Comparison of ENCODE assay signal across 24 cellular contexts in the genomic region with DNA sequence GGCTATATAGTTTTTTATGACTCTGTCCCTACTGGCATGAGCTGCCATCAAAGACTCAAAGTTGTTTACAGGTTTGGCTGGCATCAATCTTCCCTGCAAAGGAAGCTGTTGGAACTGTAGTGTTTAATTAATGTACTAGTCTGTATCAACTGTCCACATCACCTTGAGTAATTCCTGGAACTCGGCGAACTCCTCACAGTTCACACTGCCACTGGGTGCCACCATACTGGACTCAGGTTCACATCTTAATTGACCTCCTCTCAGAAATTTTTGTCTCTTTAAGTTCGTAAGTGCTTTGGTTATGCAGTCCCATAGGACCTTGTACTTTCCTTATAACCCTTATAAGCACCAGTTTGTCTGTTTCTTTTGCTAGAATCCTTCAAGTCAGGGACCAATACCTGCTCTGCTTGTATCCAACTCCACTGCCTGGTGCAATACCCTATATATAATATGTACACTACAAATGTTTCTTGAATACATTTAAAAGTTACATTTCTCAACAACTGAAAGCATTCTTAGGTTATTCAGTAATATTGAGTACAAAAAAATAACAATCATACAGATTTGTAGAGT. TPM values are rescaled to one million over a fixed set of nuclear protein-coding genes. Genes with fewer than 3 reads are reported as not detected.
DNase-seq lines count a peak whose midpoint lies in the region; ATAC-seq, FAIRE-seq and TF ChIP-seq lines count a peak whose summit lies in the region.
"Had no signal": no experiment of that assay in that cellular context is flagged by ENCODE, and none has a peak within 500 bp of the region (broad histone marks: within the 10 kb centered on the region; RNA-seq: fewer than 3 reads in every experiment).

No MANE protein-coding gene starts in this region.

- H3K36me3 ChIP-seq in adipocyte (ENCODE audit: control insufficient read depth, insufficient read depth, low read length, severe bottlenecking) (peaks cover 10% of the 10 kb centered on the region), HepG2 (replicated peaks in 1 of 2; ENCODE audit: control insufficient read depth in 1 of 2, insufficient read depth in 2 of 2, low read length in 2 of 2) (peaks cover 0 to 10% of the 10 kb centered on the region in 2 experiments; a peak in 1 of 5 replicates), smooth muscle cell (ENCODE audit: low read depth) (no peaks in the 10 kb centered on the region)
- H3K36me3 ChIP-seq: suprapubic skin had no signal

- peaks cover 50% of the 10 kb centered on the region for H3K4me1 Mint-ChIP-seq in activated CD4-positive, alpha-beta T cell treated with anti-CD3 and anti-CD28 coated beads, Interleukin-2, amount 10 ng/mL, durations not matched to agents 7 days and 5 days

- peak; percentile 62 for DNase-seq in LNCaP clone FGC (ENCODE audit: low read depth)
- DNase-seq in adipocyte (ENCODE audit: low read depth) = no peak
- no peak for DNase-seq in HepG2 (ENCODE audit: low spot score)
- DNase-seq in smooth muscle cell (lab: John Stamatoyannopoulos, UW; ENCODE audit: unreplicated experiment) = no peak
- DNase-seq in NCI-H1048 (lab: John Stamatoyannopoulos, UW) = no peak
- no peak for DNase-seq in activated CD4-positive, alpha-beta T cell treated with anti-CD3 and anti-CD28 coated beads, Interleukin-2, amount 10 ng/mL, durations not matched to agents 7 days and 5 days
- DNase-seq: activated CD8-positive, alpha-beta T cell treated with anti-CD3 and anti-CD28 coated beads for 36 hours; activated gamma-delta T cell treated with Interleukin-2 at 50 U/mL for 16 hours; DMS53; heart left ventricle; left cardiac atrium; NCI-H1417; NCI-H2107; NCI-H524; posterior cingulate gyrus; stimulated activated CD4-positive, alpha-beta T cell treated with anti-CD3 and anti-CD28 coated beads, Interleukin-2, amount 100 ng/mL, for 24 hours had no signal

- no TSS peak for BruUV-seq in HepG2 (replicated peaks; lab: Mats Ljungman, UMichigan)

- H4K20me1 ChIP-seq in HepG2 (ENCODE audit: insufficient read depth, low read length) (0 out of 2 replicates have a peak, but pooled peaks cover 3% of the 10 kb centered on the region), smooth muscle cell (ENCODE audit: low read depth) (peaks cover 46% of the 10 kb centered on the region)

- TF ChIP-seq CTCF in LNCaP clone FGC (IDR thresholded peaks at IDR 0.05; ENCODE audit: control insufficient read depth, extremely low read depth, insufficient read depth) (no peak), HepG2 (CRISPR knock-in tag; IDR thresholded peaks at IDR 0.05) (no peak), smooth muscle cell (IDR thresholded peaks at IDR 0.05; ENCODE audit: borderline replicate concordance, insufficient read depth, poor library complexity, severe bottlenecking) (no peak)

- H3K9me3 ChIP-seq in adipocyte (ENCODE audit: control insufficient read depth, low read length) (no peaks in the 10 kb centered on the region), HepG2 (ENCODE audit: low read length) (peaks cover 3% of the 10 kb centered on the region; the same call in 1 of the 2 replicates), smooth muscle cell (replicated peaks; ENCODE audit: low read depth) (no peaks in the 10 kb centered on the region)
- H3K9me3 ChIP-seq: heart left ventricle, suprapubic skin had no signal

- H3K36me3 Mint-ChIP-seq in activated CD4-positive, alpha-beta T cell treated with anti-CD3 and anti-CD28 coated beads, Interleukin-2, amount 10 ng/mL, durations not matched to agents 7 days and 5 days (ENCODE audit: low read depth) = peaks cover 19% of the 10 kb centered on the region

- CTCF ChIA-PET in HepG2 (lab: Yijun Ruan, JAX; ENCODE audit: low intra/inter-chr PET ratio, low total read pairs) = no interaction called here
- CTCF ChIA-PET in activated CD4-positive, alpha-beta T cell treated with anti-CD3 and anti-CD28 coated beads, Interleukin-2, amount 10 ng/mL, durations not matched to agents 7 days and 5 days (lab: Charles Lee) = no interaction called here

- H3K9ac ChIP-seq in adipocyte (ENCODE audit: low read length) = peak overlapping the region; percentile 42
- H3K9ac ChIP-seq in HepG2 (ENCODE audit: insufficient read depth, low read depth, low read length) = peak overlapping the region; percentile 52; the same call in 1 of the 2 replicates
- no peak overlapping the region for H3K9ac ChIP-seq in smooth muscle cell (ENCODE audit: low read depth)

- intact Hi-C loops in HepG2 (cut with micrococcal nuclease; ENCODE audit: unreplicated experiment) = loop anchor here (2.0 kb wide), 1 partner anchor 44 kb away; no protein-coding TSS in a partner anchor

- peaks cover 3% of the 10 kb centered on the region for H3K9me3 Mint-ChIP-seq in activated CD4-positive, alpha-beta T cell treated with anti-CD3 and anti-CD28 coated beads, Interleukin-2, amount 10 ng/mL, durations not matched to agents 7 days and 5 days
- H3K9me3 Mint-ChIP-seq: activated CD8-positive, alpha-beta T cell treated with anti-CD3 and anti-CD28 coated beads for 36 hours; dendritic cell treated with granulocyte-macrophage colony-stimulating factor and Interleukin-4, amounts not matched to agents 40 ng/mL and 50 ng/mL, for 4 days; natural killer cell treated with Interleukin-12 subunit alpha and Interleukin-12 subunit beta and Interleukin-15 and Interleukin-18, amount 100 ng/mL, for 72 hours; stimulated activated effector memory CD8-positive, alpha-beta T cell treated with anti-CD3 and anti-CD28 coated beads, Interleukin-12 subunit alpha, Interleukin-12 subunit beta, amount 100 ng/mL, for 72 hours had no signal

- H3F3A ChIP-seq in smooth muscle cell (ENCODE audit: low read depth) = peaks cover 12% of the 10 kb centered on the region

- no peak overlapping the region for H3K27ac Mint-ChIP-seq in activated CD4-positive, alpha-beta T cell treated with anti-CD3 and anti-CD28 coated beads, Interleukin-2, amount 10 ng/mL, durations not matched to agents 7 days and 5 days
- H3K27ac Mint-ChIP-seq: activated CD8-positive, alpha-beta T cell treated with anti-CD3 and anti-CD28 coated beads for 36 hours; dendritic cell treated with granulocyte-macrophage colony-stimulating factor and Interleukin-4, amounts not matched to agents 40 ng/mL and 50 ng/mL, for 4 days; natural killer cell treated with Interleukin-12 subunit alpha and Interleukin-12 subunit beta and Interleukin-15 and Interleukin-18, amount 100 ng/mL, for 72 hours; stimulated activated effector memory CD8-positive, alpha-beta T cell treated with anti-CD3 and anti-CD28 coated beads, Interleukin-12 subunit alpha, Interleukin-12 subunit beta, amount 100 ng/mL, for 72 hours had no signal

- TF ChIP-seq EP300 in HepG2 (IDR thresholded peaks at IDR 0.05; ENCODE audit: low read depth in 2 of 2, low read length in 2 of 2) (no peak), HepG2 (CRISPR knock-in tag; IDR thresholded peaks at IDR 0.05; ENCODE audit: borderline replicate concordance) (no peak)

- ATAC-seq in HepG2 (no peak), HG03439 (IDR thresholded peaks at IDR 0.05; ENCODE audit: unreplicated experiment) (no peak), HG02571 (IDR thresholded peaks at IDR 0.05; ENCODE audit: unreplicated experiment) (no peak)
- ATAC-seq: activated CD8-positive, alpha-beta T cell treated with anti-CD3 and anti-CD28 coated beads for 36 hours; heart left ventricle; left cardiac atrium; natural killer cell treated with Interleukin-12 subunit alpha and Interleukin-12 subunit beta and Interleukin-15 and Interleukin-18, amount 100 ng/mL, for 72 hours; stimulated activated effector memory CD8-positive, alpha-beta T cell treated with anti-CD3 and anti-CD28 coated beads, Interleukin-12 subunit alpha, Interleukin-12 subunit beta, amount 100 ng/mL, for 72 hours had no signal

- H2AFZ ChIP-seq in HepG2 (ENCODE audit: low read length) = no peak overlapping the region
- no peak overlapping the region for H2AFZ ChIP-seq in smooth muscle cell (ENCODE audit: low read depth)

- peak overlapping the region; percentile 5 for H3K27ac ChIP-seq in HepG2 (ENCODE audit: extremely low read length, insufficient read depth, low read length)
- H3K27ac ChIP-seq in smooth muscle cell (ENCODE audit: low read depth) = no peak overlapping the region
- H3K27ac ChIP-seq: RWPE1, suprapubic skin had no signal

- no peak overlapping the region for H3K4me3 Mint-ChIP-seq in activated CD4-positive, alpha-beta T cell treated with anti-CD3 and anti-CD28 coated beads, Interleukin-2, amount 10 ng/mL, durations not matched to agents 7 days and 5 days
- H3K4me3 Mint-ChIP-seq: activated CD8-positive, alpha-beta T cell treated with anti-CD3 and anti-CD28 coated beads for 36 hours; dendritic cell treated with granulocyte-macrophage colony-stimulating factor and Interleukin-4, amounts not matched to agents 40 ng/mL and 50 ng/mL, for 4 days; natural killer cell treated with Interleukin-12 subunit alpha and Interleukin-12 subunit beta and Interleukin-15 and Interleukin-18, amount 100 ng/mL, for 72 hours; stimulated activated effector memory CD8-positive, alpha-beta T cell treated with anti-CD3 and anti-CD28 coated beads, Interleukin-12 subunit alpha, Interleukin-12 subunit beta, amount 100 ng/mL, for 72 hours had no signal

- in situ Hi-C loops in HepG2 (cut with HindIII; ENCODE audit: extremely low pct_ligation_motif_present, low pct_unique_long_range_greater_than_20kb) = no loop called here

- peaks cover 52% of the 10 kb centered on the region for H3K79me2 ChIP-seq in HepG2 (ENCODE audit: insufficient read depth, low read length)
- H3K79me2 ChIP-seq in smooth muscle cell (ENCODE audit: low read depth) = peaks cover 52% of the 10 kb centered on the region

- POLR2A ChIA-PET in HepG2 (lab: Yijun Ruan, JAX) = interaction anchor here (1.1 to 2.5 kb wide), 3 partner anchors 15 to 219 kb away, joined by 3 to 6 read pairs (median 6); partner anchors contain the start of gene SEC22C
- POLR2A ChIA-PET in activated CD4-positive, alpha-beta T cell treated with anti-CD3 and anti-CD28 coated beads, Interleukin-2, amount 10 ng/mL, durations not matched to agents 7 days and 5 days (lab: Charles Lee) = no interaction called here

- 0 out of 4 replicates have a peak, but pooled peaks of 1 of the 2 experiments have one; percentile 24 for TF ChIP-seq POLR2A in HepG2 (IDR thresholded peaks at IDR 0.05; ENCODE audit: insufficient read depth in 1 of 2, low read depth in 2 of 2, low read length in 2 of 2)

- H3K4me3 ChIP-seq in LNCaP clone FGC (ENCODE audit: low read depth, low read length) = no peak overlapping the region
- H3K4me3 ChIP-seq in adipocyte (ENCODE audit: low read length) = peak overlapping the region; percentile 86
- H3K4me3 ChIP-seq in HepG2 (replicated peaks in 1 of 3; ENCODE audit: insufficient read depth in 1 of 3, low read depth in 2 of 3, low read length in 3 of 3) = peak overlapping the region in 1 of 3 experiments; percentile 92; a peak in 1 of 6 replicates
- H3K4me3 ChIP-seq in smooth muscle cell = peak overlapping the region; percentile 94
- H3K4me3 ChIP-seq: suprapubic skin had no signal

- no peak for TF ChIP-seq RAD21 in HepG2 (CRISPR knock-in tag; IDR thresholded peaks at IDR 0.05)

- H3K27me3 Mint-ChIP-seq in activated CD4-positive, alpha-beta T cell treated with anti-CD3 and anti-CD28 coated beads, Interleukin-2, amount 10 ng/mL, durations not matched to agents 7 days and 5 days = peaks cover 11% of the 10 kb centered on the region

- H3K27me3 ChIP-seq in adipocyte (replicated peaks; ENCODE audit: control insufficient read depth, insufficient read depth, low read length) (no peaks in the 10 kb centered on the region), HepG2 (ENCODE audit: control insufficient read depth in 1 of 2, insufficient read depth in 2 of 2, low read length in 2 of 2) (no peaks in the 10 kb centered on the region; a peak in 1 of 5 replicates), smooth muscle cell (ENCODE audit: low read depth) (no peaks in the 10 kb centered on the region)
- H3K27me3 ChIP-seq: heart left ventricle, suprapubic skin had no signal

- FAIRE-seq in HepG2 (lab: Jason Lieb, UNC) = no peak

- H3K4me1 ChIP-seq in adipocyte (ENCODE audit: control insufficient read depth, insufficient read depth, low read length) (peaks cover 39% of the 10 kb centered on the region), HepG2 (ENCODE audit: insufficient read depth, low read length) (peaks cover 52% of the 10 kb centered on the region), smooth muscle cell (ENCODE audit: low read depth) (peaks cover 34% of the 10 kb centered on the region)

- WGBS in HepG2 (ENCODE audit: low lambda C conversion rate) = 92% methylated on average over 3 of the region's 3 CpGs
- 88% methylated on average over 3 of the region's 3 CpGs for WGBS in smooth muscle cell (ENCODE audit: low lambda C conversion rate)

- H3K4me2 ChIP-seq in HepG2 (ENCODE audit: low read depth, low read length) = peak overlapping the region; percentile 92
- H3K4me2 ChIP-seq in smooth muscle cell = peak overlapping the region; percentile 100

RNA-seq across cellular contexts. Expression of gene HIGD1A, which starts 3.2 kb away (rescaled TPM):
- total RNA-seq in HepG2 (2016; rRNA removed; fragmentation: Illumina TruSeq; extraction: Trizol) = 253 and 379 TPM in 2 replicates
- 47.7 and 48.6 TPM in 2 replicates for total RNA-seq in HepG2 (2016; cell fraction: cytosol; rRNA removed; fragmentation: Illumina TruSeq; extraction: Trizol; ENCODE audit: low read depth)
- total RNA-seq in HepG2 (2016; cell fraction: insoluble cytoplasmic fraction; rRNA removed; fragmentation: Illumina TruSeq; extraction: Trizol) = 250 and 416 TPM in 2 replicates
- 136 and 157 TPM in 2 replicates for total RNA-seq in HepG2 (2016; cell fraction: membrane; rRNA removed; fragmentation: Illumina TruSeq; extraction: Trizol)
- 98.8 and 101 TPM in 2 replicates for total RNA-seq in HepG2 (2016; cell fraction: nucleus; rRNA removed; fragmentation: Illumina TruSeq; extraction: Trizol)
- polyA plus RNA-seq in HepG2 (2011; rRNA removed) = 175 and 222 TPM in 2 replicates
- 84.7 and 175 TPM in 2 replicates for polyA plus RNA-seq in HepG2 (2011; cell fraction: cytosol; rRNA removed)
- polyA plus RNA-seq in HepG2 (2011; cell fraction: nucleus; rRNA removed) = 20.5 and 47.2 TPM in 2 replicates
- 196 and 210 TPM in 2 replicates for polyA plus RNA-seq in HepG2 (2012)
- 58.2 and 60.2 TPM in 2 replicates for polyA plus RNA-seq in HepG2 (2016; cell fraction: cytosol; fragmentation: Illumina TruSeq; extraction: Trizol; ENCODE audit: low read depth)
- 380 and 413 TPM in 2 replicates for polyA plus RNA-seq in HepG2 (2016; cell fraction: insoluble cytoplasmic fraction; fragmentation: Illumina TruSeq; extraction: Trizol; ENCODE audit: low read depth)
- polyA plus RNA-seq in HepG2 (2016; cell fraction: membrane; fragmentation: Illumina TruSeq; extraction: Trizol; ENCODE audit: low read depth) = 121 and 132 TPM in 2 replicates
- 141 TPM in 2 replicates for polyA plus RNA-seq in HepG2 (2016; cell fraction: nucleus; fragmentation: Illumina TruSeq; extraction: Trizol; ENCODE audit: insufficient read depth, low read depth)
- 17.0 and 26.1 TPM in 2 replicates for polyA minus RNA-seq in HepG2 (2011; rRNA and poly(A)+ RNA removed; ENCODE audit: low replicate concordance)
- polyA minus RNA-seq in HepG2 (2011; cell fraction: cytosol; rRNA and poly(A)+ RNA removed) = 99.1 and 123 TPM in 2 replicates
- 38.9 and 61.0 TPM in 2 replicates for polyA minus RNA-seq in HepG2 (2011; cell fraction: nucleus; rRNA and poly(A)+ RNA removed)
- total RNA-seq in smooth muscle cell = 322 and 339 TPM in 2 replicates
- polyA plus RNA-seq in smooth muscle cell = 159 and 297 TPM in 2 replicates
- total RNA-seq in activated CD4-positive, alpha-beta T cell treated with anti-CD3 and anti-CD28 coated beads, Interleukin-2, amount 10 ng/mL, durations not matched to agents 7 days and 5 days = 10 to 100 TPM; 51.6 to 72.1 TPM

RNA-seq across cellular contexts. Expression of gene ACKR2, which starts 8.1 kb away (rescaled TPM):
- total RNA-seq in HepG2 (2016; rRNA removed; fragmentation: Illumina TruSeq; extraction: Trizol) (1.1 TPM in 2 replicates), smooth muscle cell (5.6 and 17.2 TPM in 2 replicates)
- 0.62 and 2.0 TPM in 2 replicates for total RNA-seq in HepG2 (2016; cell fraction: cytosol; rRNA removed; fragmentation: Illumina TruSeq; extraction: Trizol; ENCODE audit: low read depth)
- 0.64 and 0.71 TPM in 2 replicates for total RNA-seq in HepG2 (2016; cell fraction: insoluble cytoplasmic fraction; rRNA removed; fragmentation: Illumina TruSeq; extraction: Trizol)
- 1.1 and 1.2 TPM in 2 replicates for total RNA-seq in HepG2 (2016; cell fraction: membrane; rRNA removed; fragmentation: Illumina TruSeq; extraction: Trizol)
- total RNA-seq in HepG2 (2016; cell fraction: nucleus; rRNA removed; fragmentation: Illumina TruSeq; extraction: Trizol) = 1.1 and 2.7 TPM in 2 replicates
- polyA plus RNA-seq in HepG2 (2011; rRNA removed) (1.9 and 2.6 TPM in 2 replicates), smooth muscle cell (1.1 and 7.0 TPM in 2 replicates)
- 0.87 and 1.3 TPM in 2 replicates for polyA plus RNA-seq in HepG2 (2011; cell fraction: cytosol; rRNA removed)
- polyA plus RNA-seq in HepG2 (2011; cell fraction: nucleus; rRNA removed) = 1.9 and 2.1 TPM in 2 replicates
- polyA plus RNA-seq in HepG2 (2012) = 1.4 and 1.8 TPM in 2 replicates
- 0.19 and 0.42 TPM in 2 replicates for polyA plus RNA-seq in HepG2 (2016; cell fraction: cytosol; fragmentation: Illumina TruSeq; extraction: Trizol; ENCODE audit: low read depth)
- 0.44 and 0.74 TPM in 2 replicates for polyA plus RNA-seq in HepG2 (2016; cell fraction: insoluble cytoplasmic fraction; fragmentation: Illumina TruSeq; extraction: Trizol; ENCODE audit: low read depth)
- 0.29 and 0.34 TPM in 2 replicates for polyA plus RNA-seq in HepG2 (2016; cell fraction: membrane; fragmentation: Illumina TruSeq; extraction: Trizol; ENCODE audit: low read depth)
- 0.83 and 1.5 TPM in 2 replicates for polyA plus RNA-seq in HepG2 (2016; cell fraction: nucleus; fragmentation: Illumina TruSeq; extraction: Trizol; ENCODE audit: insufficient read depth, low read depth)
- 0.05 and 6.0 TPM in 2 replicates for polyA minus RNA-seq in HepG2 (2011; rRNA and poly(A)+ RNA removed; ENCODE audit: low replicate concordance)
- polyA minus RNA-seq in HepG2 (2011; cell fraction: cytosol; rRNA and poly(A)+ RNA removed) = 3.0 and 3.5 TPM in 2 replicates
- 3.5 and 6.0 TPM in 2 replicates for polyA minus RNA-seq in HepG2 (2011; cell fraction: nucleus; rRNA and poly(A)+ RNA removed)
- total RNA-seq in activated CD4-positive, alpha-beta T cell treated with anti-CD3 and anti-CD28 coated beads, Interleukin-2, amount 10 ng/mL, durations not matched to agents 7 days and 5 days = under 1 TPM; 0.40 to 0.73 TPM

RNA-seq across cellular contexts. Expression of gene CCDC13, which starts 28.1 kb away (rescaled TPM):
- total RNA-seq in HepG2 (2016; rRNA removed; fragmentation: Illumina TruSeq; extraction: Trizol) = 0.22 TPM in 1 of 2 replicates, not detected in the other
- not detected in 2 replicates for total RNA-seq in HepG2 (2016; cell fraction: cytosol; rRNA removed; fragmentation: Illumina TruSeq; extraction: Trizol; ENCODE audit: low read depth)
- 0.19 TPM in 1 of 2 replicates, not detected in the other for total RNA-seq in HepG2 (2016; cell fraction: insoluble cytoplasmic fraction; rRNA removed; fragmentation: Illumina TruSeq; extraction: Trizol)
- 0.31 and 0.34 TPM in 2 replicates for total RNA-seq in HepG2 (2016; cell fraction: membrane; rRNA removed; fragmentation: Illumina TruSeq; extraction: Trizol)
- total RNA-seq in HepG2 (2016; cell fraction: nucleus; rRNA removed; fragmentation: Illumina TruSeq; extraction: Trizol) = not detected in 2 replicates
- 0.51 and 0.68 TPM in 2 replicates for polyA plus RNA-seq in HepG2 (2011; rRNA removed)
- 0.09 and 0.26 TPM in 2 replicates for polyA plus RNA-seq in HepG2 (2011; cell fraction: cytosol; rRNA removed)
- 1.6 and 2.5 TPM in 2 replicates for polyA plus RNA-seq in HepG2 (2011; cell fraction: nucleus; rRNA removed)
- 0.43 and 0.89 TPM in 2 replicates for polyA plus RNA-seq in HepG2 (2012)
- polyA plus RNA-seq in HepG2 (2016; cell fraction: cytosol; fragmentation: Illumina TruSeq; extraction: Trizol; ENCODE audit: low read depth) = 0.42 TPM in 1 of 2 replicates, not detected in the other
- polyA plus RNA-seq in HepG2 (2016; cell fraction: insoluble cytoplasmic fraction; fragmentation: Illumina TruSeq; extraction: Trizol; ENCODE audit: low read depth) = 0.41 TPM in 1 of 2 replicates, not detected in the other
- polyA plus RNA-seq in HepG2 (2016; cell fraction: membrane; fragmentation: Illumina TruSeq; extraction: Trizol; ENCODE audit: low read depth) = 0.27 and 0.39 TPM in 2 replicates
- polyA plus RNA-seq in HepG2 (2016; cell fraction: nucleus; fragmentation: Illumina TruSeq; extraction: Trizol; ENCODE audit: insufficient read depth, low read depth) = not detected in 2 replicates
- 0.30 TPM in 1 of 2 replicates, not detected in the other for polyA minus RNA-seq in HepG2 (2011; rRNA and poly(A)+ RNA removed; ENCODE audit: low replicate concordance)
- not detected in 2 replicates for polyA minus RNA-seq in HepG2 (2011; cell fraction: cytosol; rRNA and poly(A)+ RNA removed)
- polyA minus RNA-seq in HepG2 (2011; cell fraction: nucleus; rRNA and poly(A)+ RNA removed) = 1.4 and 2.0 TPM in 2 replicates
- total RNA-seq in smooth muscle cell = not detected in 2 replicates
- polyA plus RNA-seq in smooth muscle cell = 0.48 TPM in 1 of 2 replicates, not detected in the other
- total RNA-seq in activated CD4-positive, alpha-beta T cell treated with anti-CD3 and anti-CD28 coated beads, Interleukin-2, amount 10 ng/mL, durations not matched to agents 7 days and 5 days = under 1 TPM; 0.60 to 0.65 TPM
- total RNA-seq: skeletal muscle tissue had no signal
